Comparison of ENCODE assay signal across 27 cellular contexts in the genomic region with DNA sequence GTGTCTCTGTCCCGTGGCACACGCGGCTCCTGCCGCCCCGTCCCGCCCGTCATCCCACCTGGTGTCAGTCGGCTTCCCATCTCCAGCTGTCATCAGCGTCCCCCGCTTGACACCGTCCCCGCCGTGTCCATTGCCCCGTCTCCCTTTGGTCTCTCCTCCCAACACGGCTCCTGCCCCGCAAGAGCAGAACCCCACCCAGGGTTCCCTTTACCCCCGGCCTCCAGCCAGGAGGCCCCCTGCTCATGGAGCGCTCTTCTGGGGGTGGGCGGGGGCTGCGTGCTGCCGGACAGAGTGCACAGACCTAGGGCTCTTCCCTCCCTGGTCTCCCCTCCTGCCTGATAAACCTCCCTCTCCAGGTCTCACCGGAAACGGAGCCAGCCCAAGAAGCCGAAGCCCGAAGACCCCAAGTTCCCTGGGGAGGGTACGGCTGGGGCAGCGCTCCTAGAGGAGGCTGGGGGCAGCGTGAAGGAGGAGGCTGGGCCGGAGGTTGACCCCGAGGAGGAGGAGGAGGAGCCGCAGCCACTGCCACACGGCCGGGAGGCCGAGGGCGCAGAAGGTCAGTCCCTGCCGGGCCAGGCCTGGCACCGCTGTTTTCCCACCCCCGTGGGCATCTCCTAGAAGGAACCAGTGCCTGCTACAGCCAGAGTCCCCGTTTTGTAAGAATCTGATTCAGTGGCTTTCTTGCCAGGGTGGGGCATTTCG.
"Had no signal": no experiment of that assay in that cellular context is flagged by ENCODE, and none has a peak within 500 bp of the region (broad histone marks: within the 10 kb centered on the region; RNA-seq: fewer than 3 reads in every experiment).

No MANE protein-coding gene starts in this region.

- H3K27me3 ChIP-seq: body of pancreas, cardiac muscle cell, dorsolateral prefrontal cortex, gastrocnemius medialis, hepatocyte had no signal

- H3K27me3 Mint-ChIP-seq: activated naive CD8-positive, alpha-beta T cell; naive thymus-derived CD4-positive, alpha-beta T cell; stimulated activated naive CD8-positive, alpha-beta T cell treated with anti-CD3 and anti-CD28 coated beads, Interleukin-15, Interleukin-2, amounts not matched to agents 100 ng/mL and 50 ng/mL, for 24 hours had no signal

- H3K4me1 ChIP-seq: gastrocnemius medialis had no signal

- H3K9me3 Mint-ChIP-seq: activated T-cell treated with anti-CD3 and anti-CD28 coated beads, Interleukin-2, amount 50 U/mL, for 72 hours; T-helper 2 cell treated with Interferon-gamma antibody and Interleukin-4, amounts not matched to agents 5 μg/mL and 100 μg/mL, for 36 hours had no signal

- H3K9me3 ChIP-seq: body of pancreas, gastrocnemius medialis, thoracic aorta had no signal

- ATAC-seq: activated T-cell treated with anti-CD3 and anti-CD28 coated beads, Interleukin-2, amount 50 U/mL, for 72 hours; body of pancreas; gastrocnemius medialis; left cardiac atrium; left ventricle myocardium superior; naive thymus-derived CD4-positive, alpha-beta T cell; right cardiac atrium had no signal

- H3K4me2 ChIP-seq: hepatocyte had no signal

- H3K4me3 ChIP-seq: body of pancreas, cardiac muscle cell, coronary artery, dorsolateral prefrontal cortex, gastrocnemius medialis, hepatocyte, thoracic aorta had no signal

- H2AFZ ChIP-seq: hepatocyte had no signal

- H3K27ac Mint-ChIP-seq: activated naive CD8-positive, alpha-beta T cell; activated T-cell treated with anti-CD3 and anti-CD28 coated beads, Interleukin-2, amount 50 U/mL, for 72 hours; mesothelial cell of epicardium; naive thymus-derived CD4-positive, alpha-beta T cell; stimulated activated naive CD8-positive, alpha-beta T cell treated with anti-CD3 and anti-CD28 coated beads, Interleukin-15, Interleukin-2, amounts not matched to agents 100 ng/mL and 50 ng/mL, for 24 hours; T-helper 2 cell treated with Interferon-gamma antibody and Interleukin-4, amounts not matched to agents 5 μg/mL and 100 μg/mL, for 36 hours had no signal

- H3K27ac ChIP-seq: body of pancreas, coronary artery, gastrocnemius medialis, hepatocyte, thoracic aorta had no signal

- H3K79me2 ChIP-seq: hepatocyte had no signal

- DNase-seq: activated CD4-positive, alpha-beta T cell treated with anti-CD3 and anti-CD28 coated beads for 4 hours; activated CD4-positive, alpha-beta T cell treated with anti-CD3 and anti-CD28 coated beads, Interleukin-2, amount 50 U/mL, for 4 hours; activated effector memory CD4-positive, alpha-beta T cell treated with Interleukin-2 at 50 U/mL for 16 hours; activated naive CD4-positive, alpha-beta T cell treated with Interleukin-2 at 50 U/mL for 16 hours; activated T-cell treated with anti-CD3 and anti-CD28 coated beads for 4 hours; activated T-cell treated with anti-CD3 and anti-CD28 coated beads, Interleukin-2, amount 50 U/mL, for 72 hours; anterior cingulate cortex; body of pancreas; dorsolateral prefrontal cortex; effector memory CD4-positive, alpha-beta T cell; gastrocnemius medialis; islet precursor cell; left cardiac atrium; left ventricle myocardium superior; naive thymus-derived CD4-positive, alpha-beta T cell; posterior cingulate gyrus; right cardiac atrium; stimulated activated CD4-positive, alpha-beta T cell treated with anti-CD3 and anti-CD28 coated beads, Interleukin-2, amount 100 ng/mL, for 48 hours; trophoblast cell had no signal

- H3K4me3 Mint-ChIP-seq: activated naive CD8-positive, alpha-beta T cell; activated T-cell treated with anti-CD3 and anti-CD28 coated beads, Interleukin-2, amount 50 U/mL, for 72 hours; mesothelial cell of epicardium; naive thymus-derived CD4-positive, alpha-beta T cell; stimulated activated naive CD8-positive, alpha-beta T cell treated with anti-CD3 and anti-CD28 coated beads, Interleukin-15, Interleukin-2, amounts not matched to agents 100 ng/mL and 50 ng/mL, for 24 hours; T-helper 2 cell treated with Interferon-gamma antibody and Interleukin-4, amounts not matched to agents 5 μg/mL and 100 μg/mL, for 36 hours had no signal
